Comparison of ENCODE assay signal across 1 cellular context in genomic region chr4:186886759-186887158, GRCh38.
TF ChIP-seq lines count a peak whose summit lies in the region.

No MANE protein-coding gene starts in this region.

TF ChIP-seq in H1, 55 proteins besides CTCF, POLR2A, EP300 and RAD21:
- TF ChIP-seq CREB1 (IDR thresholded peaks at IDR 0.05) = no peak
- TF ChIP-seq CHD1 (IDR thresholded peaks at IDR 0.05; ENCODE audit: low read depth, low read length) = no peak
- no peak for TF ChIP-seq CHD7 (IDR thresholded peaks at IDR 0.05; ENCODE audit: insufficient replicate concordance, low read length)
- no peak for TF ChIP-seq CEBPB (IDR thresholded peaks at IDR 0.05; ENCODE audit: low read depth, low read length)
- no peak for TF ChIP-seq TCF12 (IDR thresholded peaks at IDR 0.05; ENCODE audit: low read depth, low read length)
- no peak for TF ChIP-seq ATF3 (IDR thresholded peaks at IDR 0.05; ENCODE audit: insufficient read depth, low read depth, low read length)
- no peak for TF ChIP-seq KDM4A (IDR thresholded peaks at IDR 0.05; ENCODE audit: low read depth, low read length, severe bottlenecking)
- TF ChIP-seq CHD2 (IDR thresholded peaks at IDR 0.05; ENCODE audit: low read length) = no peak
- TF ChIP-seq POLR2AphosphoS5 (IDR thresholded peaks at IDR 0.05; ENCODE audit: low read depth, low read length) = no peak
- no peak for TF ChIP-seq RXRA (IDR thresholded peaks at IDR 0.05; ENCODE audit: insufficient read depth, low read depth, low read length)
- TF ChIP-seq SP4 (IDR thresholded peaks at IDR 0.05; ENCODE audit: low read length) = no peak
- TF ChIP-seq TAF1 (IDR thresholded peaks at IDR 0.05; ENCODE audit: low read depth, low read length) = no peak
- no peak for TF ChIP-seq BCL11A (IDR thresholded peaks at IDR 0.05; ENCODE audit: low read depth in 2 of 2, low read length in 2 of 2)
- TF ChIP-seq BRCA1 (IDR thresholded peaks at IDR 0.05; ENCODE audit: low read depth, low read length) = no peak
- no peak for TF ChIP-seq GTF2F1 (IDR thresholded peaks at IDR 0.05; ENCODE audit: borderline replicate concordance, low read depth, low read length)
- TF ChIP-seq TAF7 (optimal IDR thresholded peaks at IDR 0.05; ENCODE audit: borderline replicate concordance, low read depth, low read length) = no peak
- no peak for TF ChIP-seq MAFK (IDR thresholded peaks at IDR 0.05; ENCODE audit: low read depth, low read length)
- TF ChIP-seq ATF2 (IDR thresholded peaks at IDR 0.05; ENCODE audit: low read length) = no peak
- no peak for TF ChIP-seq CTBP2 (IDR thresholded peaks at IDR 0.05; ENCODE audit: borderline replicate concordance, insufficient read depth, insufficient read length, low read length)
